14 cellular contexts compared by ENCODE assay signal in the genomic region with DNA sequence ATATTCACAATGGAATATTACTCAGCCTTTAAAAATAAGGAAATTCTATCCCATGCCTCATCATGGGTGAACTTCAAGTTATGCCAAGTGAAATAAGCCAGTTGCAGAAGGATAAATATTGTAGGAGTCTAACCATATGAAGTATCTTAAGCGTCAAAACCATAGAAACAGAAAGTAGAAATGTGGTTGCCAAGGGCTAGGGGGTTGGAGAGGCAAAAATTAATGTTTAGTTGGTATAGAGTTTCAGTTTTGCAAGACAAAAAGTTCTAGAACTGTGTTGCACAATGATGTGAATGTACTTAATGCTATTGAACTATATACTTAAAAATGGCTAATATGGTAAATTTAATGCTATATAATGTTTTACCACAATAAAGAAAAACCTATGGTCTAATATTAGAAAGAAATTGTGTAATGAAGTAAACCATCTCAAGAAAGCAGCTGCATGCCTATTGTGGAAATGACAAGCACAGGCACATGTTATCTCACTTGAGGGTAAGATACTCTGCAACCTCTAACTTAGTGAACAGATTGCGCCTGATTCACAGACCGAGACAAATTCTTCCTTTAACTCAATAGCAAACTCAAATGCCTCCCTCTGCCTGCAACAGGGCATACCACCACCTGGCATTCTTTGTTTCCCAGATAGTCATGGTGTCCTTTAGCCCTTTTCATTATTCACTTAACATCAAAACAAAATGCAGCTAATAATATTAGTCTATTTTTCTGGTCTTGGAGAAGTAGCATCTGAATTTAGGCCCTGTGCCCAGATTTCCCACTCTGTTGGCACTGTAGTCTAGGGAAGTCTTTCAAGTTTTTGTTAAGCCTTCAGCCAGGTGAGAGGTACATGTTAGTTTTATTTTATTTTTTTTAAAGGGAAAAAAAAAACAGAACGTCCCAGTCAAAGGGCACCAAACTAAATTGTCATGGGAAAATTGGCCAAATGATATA.
DNase-seq lines count a peak whose midpoint lies in the region; ATAC-seq lines count a peak whose summit lies in the region.
"Had no signal": no experiment of that assay in that cellular context is flagged by ENCODE, and none has a peak within 500 bp of the region (broad histone marks: within the 10 kb centered on the region; RNA-seq: fewer than 3 reads in every experiment).

No MANE protein-coding gene starts in this region.

- no peak overlapping the region for H3K27ac Mint-ChIP-seq in T-helper 2 cell treated with Interferon-gamma antibody and Interleukin-4, amounts not matched to agents 5 μg/mL and 100 μg/mL, for 36 hours
- no peak overlapping the region for H3K27ac Mint-ChIP-seq in T-cell
- H3K27ac Mint-ChIP-seq: activated CD4-positive, alpha-beta T cell treated with anti-CD3 and anti-CD28 coated beads, Interleukin-2, amount 10 ng/mL, durations not matched to agents 7 days and 5 days; activated T-helper 2 cell treated with anti-CD3 and anti-CD28 coated beads, Interferon-gamma antibody, Interleukin-2, Interleukin-4, amounts not matched to agents 10 μg/mL and 5 μg/mL and 100 μg/mL, durations not matched to agents 14 hours and 24 hours and 36 hours; effector memory CD8-positive, alpha-beta T cell had no signal

- H3K9me3 Mint-ChIP-seq in T-helper 2 cell treated with Interferon-gamma antibody and Interleukin-4, amounts not matched to agents 5 μg/mL and 100 μg/mL, for 36 hours = no peaks in the 10 kb centered on the region
- peaks cover 0 to 4% (median 0%) of the 10 kb centered on the region in 3 donors for H3K9me3 Mint-ChIP-seq in T-cell
- H3K9me3 Mint-ChIP-seq: activated CD4-positive, alpha-beta T cell treated with anti-CD3 and anti-CD28 coated beads, Interleukin-2, amount 10 ng/mL, durations not matched to agents 7 days and 5 days; activated T-helper 2 cell treated with anti-CD3 and anti-CD28 coated beads, Interferon-gamma antibody, Interleukin-2, Interleukin-4, amounts not matched to agents 10 μg/mL and 5 μg/mL and 100 μg/mL, durations not matched to agents 14 hours and 24 hours and 36 hours; effector memory CD8-positive, alpha-beta T cell; stimulated activated naive CD8-positive, alpha-beta T cell treated with anti-CD3 and anti-CD28 coated beads, Interleukin-15, amount 100 ng/mL, for 72 hours had no signal

- peaks cover 5% of the 10 kb centered on the region for H3K27me3 Mint-ChIP-seq in T-helper 2 cell treated with Interferon-gamma antibody and Interleukin-4, amounts not matched to agents 5 μg/mL and 100 μg/mL, for 36 hours (ENCODE audit: low read depth)
- peaks cover 8 to 19% of the 10 kb centered on the region in 2 donors for H3K27me3 Mint-ChIP-seq in T-cell

- no peaks in the 10 kb centered on the region for H3K4me1 Mint-ChIP-seq in T-helper 2 cell treated with Interferon-gamma antibody and Interleukin-4, amounts not matched to agents 5 μg/mL and 100 μg/mL, for 36 hours (ENCODE audit: low read depth)
- no peaks in the 10 kb centered on the region for H3K4me1 Mint-ChIP-seq in T-cell
- H3K4me1 Mint-ChIP-seq: activated CD4-positive, alpha-beta T cell treated with anti-CD3 and anti-CD28 coated beads, Interleukin-2, amount 10 ng/mL, durations not matched to agents 7 days and 5 days; stimulated activated naive CD8-positive, alpha-beta T cell treated with anti-CD3 and anti-CD28 coated beads, Interleukin-15, amount 100 ng/mL, for 72 hours had no signal

- DNase-seq in MV-4-11 (lab: John Stamatoyannopoulos, UW) (peak; percentile 67), T-cell (no peak), putamen (ENCODE audit: low spot score) (no peak)
- no peak for DNase-seq in T-helper 2 cell treated with Interferon-gamma antibody and Interleukin-4, amounts not matched to agents 5 μg/mL and 100 μg/mL, for 36 hours (ENCODE audit: low spot score)
- DNase-seq in stimulated activated CD4-positive, alpha-beta T cell treated with anti-CD3 and anti-CD28 coated beads, Interleukin-2, amount 100 ng/mL, for 24 hours = no peak
- DNase-seq: activated CD4-positive, alpha-beta T cell treated with anti-CD3 and anti-CD28 coated beads, Interleukin-2, amount 10 ng/mL, durations not matched to agents 7 days and 5 days; effector memory CD8-positive, alpha-beta T cell; EL; Kasumi-1; stimulated activated naive CD8-positive, alpha-beta T cell treated with anti-CD3 and anti-CD28 coated beads, Interleukin-15, amount 100 ng/mL, for 72 hours had no signal

- peak; percentile 59 for ATAC-seq in GM18520 (IDR thresholded peaks at IDR 0.05; ENCODE audit: unreplicated experiment)
- peak; percentile 61 for ATAC-seq in GM21390 (IDR thresholded peaks at IDR 0.05; ENCODE audit: unreplicated experiment)
- peak; percentile 76 for ATAC-seq in HG02981 (IDR thresholded peaks at IDR 0.05; ENCODE audit: unreplicated experiment)
- ATAC-seq in T-cell (replicated peaks in 1 of 4) = no peak
- ATAC-seq: effector memory CD8-positive, alpha-beta T cell; stimulated activated naive CD8-positive, alpha-beta T cell treated with anti-CD3 and anti-CD28 coated beads, Interleukin-15, amount 100 ng/mL, for 72 hours had no signal

- H3K36me3 Mint-ChIP-seq in T-helper 2 cell treated with Interferon-gamma antibody and Interleukin-4, amounts not matched to agents 5 μg/mL and 100 μg/mL, for 36 hours (ENCODE audit: low read depth) = no peaks in the 10 kb centered on the region
- H3K36me3 Mint-ChIP-seq in T-cell = no peaks in the 10 kb centered on the region

- POLR2A ChIA-PET in T-cell (lab: Charles Lee) = no interaction called here

- CTCF ChIA-PET in T-cell (lab: Charles Lee) = no interaction called here

- no peak overlapping the region for H3K4me3 Mint-ChIP-seq in T-helper 2 cell treated with Interferon-gamma antibody and Interleukin-4, amounts not matched to agents 5 μg/mL and 100 μg/mL, for 36 hours
- H3K4me3 Mint-ChIP-seq in T-cell = no peak overlapping the region
- H3K4me3 Mint-ChIP-seq: activated CD4-positive, alpha-beta T cell treated with anti-CD3 and anti-CD28 coated beads, Interleukin-2, amount 10 ng/mL, durations not matched to agents 7 days and 5 days; effector memory CD8-positive, alpha-beta T cell; stimulated activated naive CD8-positive, alpha-beta T cell treated with anti-CD3 and anti-CD28 coated beads, Interleukin-15, amount 100 ng/mL, for 72 hours had no signal

Comparison
In these comparisons a context has a peak if more than half of its experiments do, and no peak if none do; other contexts are left out.
1. ATAC-seq: peak in GM18520 (single experiment), GM21390 (single experiment) and HG02981 (single experiment); none in T-cell (0 of 4).